Comparison of ENCODE assay signal across 1 cellular context in genomic region chr15:75171408-75171807, GRCh38.
TF ChIP-seq lines count a peak whose summit lies in the region.

No MANE protein-coding gene starts in this region.

TF ChIP-seq in IMR-90, 13 proteins besides CTCF, POLR2A, EP300 and RAD21:
- TF ChIP-seq ELK1 (IDR thresholded peaks at IDR 0.05; ENCODE audit: borderline replicate concordance, low read depth, low read length), result no peak
- TF ChIP-seq CEBPB (IDR thresholded peaks at IDR 0.05; ENCODE audit: low read depth, low read length), result 0 out of 2 replicates have a peak, but pooled peaks have one; percentile 2
- TF ChIP-seq MAFK (IDR thresholded peaks at IDR 0.05; ENCODE audit: low read depth, low read length), result no peak; the same call in 1 of the 2 replicates
- TF ChIP-seq RCOR1 (IDR thresholded peaks at IDR 0.05; ENCODE audit: insufficient replicate concordance, low read length), result no peak
- TF ChIP-seq NFE2L2 (IDR thresholded peaks at IDR 0.05; ENCODE audit: low read depth, low read length), result no peak
- 0 out of 2 replicates have a peak, but pooled peaks have one; percentile 22 for TF ChIP-seq MAZ (IDR thresholded peaks at IDR 0.05; ENCODE audit: borderline replicate concordance, low read depth, low read length)
- no peak for TF ChIP-seq MXI1 (IDR thresholded peaks at IDR 0.05; ENCODE audit: borderline replicate concordance, low read depth, low read length)
- peak; percentile 40; the same call in 1 of the 2 replicates for TF ChIP-seq FOS (IDR thresholded peaks at IDR 0.05; ENCODE audit: low read depth, low read length)
- no peak for TF ChIP-seq SMC3 (IDR thresholded peaks at IDR 0.05; ENCODE audit: low read depth, low read length)
- TF ChIP-seq RFX5 (IDR thresholded peaks at IDR 0.05; ENCODE audit: low read depth, low read length), result no peak
- no peak for TF ChIP-seq CHD1 (IDR thresholded peaks at IDR 0.05; ENCODE audit: low read depth, low read length)
- TF ChIP-seq USF2 (IDR thresholded peaks at IDR 0.05; ENCODE audit: low read depth, low read length), result no peak
- TF ChIP-seq BHLHE40 (IDR thresholded peaks at IDR 0.05; ENCODE audit: low read depth, low read length), result peak; percentile 56
TF ChIP-seq in IMR-90: peak in this region for 4.
